32 cellular contexts compared by ENCODE assay signal in genomic region chr18:10791141-10791808, GRCh38.
DNase-seq lines count a peak whose midpoint lies in the region; ATAC-seq and TF ChIP-seq lines count a peak whose summit lies in the region.
"Had no signal": no experiment of that assay in that cellular context is flagged by ENCODE, and none has a peak within 500 bp of the region (broad histone marks: within the 10 kb centered on the region; RNA-seq: fewer than 3 reads in every experiment).

No MANE protein-coding gene starts in this region.

- no peaks in the 10 kb centered on the region for H3K4me1 ChIP-seq in transverse colon
- H3K4me1 ChIP-seq: psoas muscle had no signal

- intact Hi-C loops in transverse colon (cut with DNase I; ENCODE audit: low total_unique reads): no loop called here

- no peaks in the 10 kb centered on the region for H3K36me3 ChIP-seq in transverse colon
- no peaks in the 10 kb centered on the region for H3K36me3 ChIP-seq in brain microvascular endothelial cell (replicated peaks)
- H3K36me3 ChIP-seq: heart right ventricle, upper lobe of left lung had no signal

- TF ChIP-seq EP300 in transverse colon (IDR thresholded peaks at IDR 0.05; ENCODE audit: low read depth): no peak

- ATAC-seq in GM18907 (IDR thresholded peaks at IDR 0.05; ENCODE audit: unreplicated experiment): no peak
- ATAC-seq: activated T-cell treated with anti-CD3 and anti-CD28 coated beads, Interleukin-2, amount 50 U/mL, for 4 hours; GM23338; heart right ventricle; naive thymus-derived CD4-positive, alpha-beta T cell; psoas muscle; stimulated activated effector memory CD8-positive, alpha-beta T cell treated with anti-CD3 and anti-CD28 coated beads, Interleukin-12 subunit alpha, Interleukin-12 subunit beta, amount 100 ng/mL, for 72 hours; T-cell; WTC11 had no signal

- no peaks in the 10 kb centered on the region for H3K9me3 ChIP-seq in transverse colon
- H3K9me3 ChIP-seq: heart right ventricle, MG63, psoas muscle, upper lobe of left lung had no signal

- WGBS in transverse colon (ENCODE audit: low coverage in 1 of 2), 2 donors: 47 to 52% methylated on average over 5 to 7 of the region's 7 CpGs

- TF ChIP-seq POLR2A in transverse colon (IDR thresholded peaks at IDR 0.05): no peak

- H3K27ac ChIP-seq in transverse colon (no peak overlapping the region), brain microvascular endothelial cell (no peak overlapping the region)
- H3K27ac ChIP-seq: psoas muscle, RWPE1, upper lobe of left lung had no signal

- no peak overlapping the region for H3K4me3 ChIP-seq in fibroblast of villous mesenchyme (ENCODE audit: low read depth, low read length)
- H3K4me3 ChIP-seq in transverse colon: no peak overlapping the region
- H3K4me3 ChIP-seq in brain microvascular endothelial cell (ENCODE audit: low read depth, low read length): no peak overlapping the region
- H3K4me3 ChIP-seq: GM23338, heart right ventricle, MG63, psoas muscle, upper lobe of left lung had no signal

- in situ Hi-C loops in transverse colon (cut with MboI; ENCODE audit: low pct_ligation_motif_present in 1 of 4, low pct_unique_long_range_greater_than_20kb in 1 of 4, low sequenced_read_pairs in 3 of 4) (no loop called here), brain microvascular endothelial cell (cut with HindIII; ENCODE audit: low pct_ligation_motif_present, low sequenced_read_pairs) (no loop called here)

- CTCF ChIA-PET in HEK293T (lab: Yijun Ruan, JAX): no interaction called here

- DNase-seq in NOMO-1 (lab: John Stamatoyannopoulos, UW; ENCODE audit: unreplicated experiment in 2 of 2) (peak; percentile 13 to 63), NOMO-1 treated with dmso at 0.1 percent for 144 hours (lab: John Stamatoyannopoulos, UW; ENCODE audit: unreplicated experiment) (no peak), RPMI8226 (peak; percentile 72), fibroblast of villous mesenchyme (ENCODE audit: low read depth) (peak; percentile 60), transverse colon (peak; percentile 9), brain microvascular endothelial cell (no peak), HEK293T (ENCODE audit: extremely low spot score) (no peak)
- DNase-seq: 8988T; activated CD4-positive, alpha-beta T cell treated with anti-CD3 and anti-CD28 coated beads, Interleukin-2, amount 10 ng/mL, durations not matched to agents 7 days and 5 days; activated gamma-delta T cell; activated T-cell treated with anti-CD3 and anti-CD28 coated beads, Interleukin-2, amount 50 U/mL, for 4 hours; CD4-positive, alpha-beta T cell; cerebellar nuclear complex; DMS79 treated with DMSO at 0.1 percent for 48 hours; GDM1; heart right ventricle; KBM-7; MG63; midbrain; naive thymus-derived CD4-positive, alpha-beta T cell; NCI-H146; NCI-H345; nucleus accumbens; psoas muscle; stimulated activated CD4-positive, alpha-beta T cell treated with anti-CD3 and anti-CD28 coated beads, Interleukin-15, amount 100 ng/mL, for 24 hours; T-cell had no signal

- H3K27me3 ChIP-seq in transverse colon (no peaks in the 10 kb centered on the region), brain microvascular endothelial cell (replicated peaks) (no peaks in the 10 kb centered on the region)
- H3K27me3 ChIP-seq: MG63, upper lobe of left lung had no signal

- TF ChIP-seq CTCF in fibroblast of villous mesenchyme (IDR thresholded peaks at IDR 0.05; ENCODE audit: insufficient read depth, low read depth, low read length): no peak
- TF ChIP-seq CTCF in transverse colon (IDR thresholded peaks at IDR 0.05): no peak
- TF ChIP-seq CTCF in brain microvascular endothelial cell (IDR thresholded peaks at IDR 0.05; ENCODE audit: low read depth, low read length, missing control alignments): no peak

- POLR2A ChIA-PET in HEK293T (lab: Yijun Ruan, JAX): no interaction called here

TF ChIP-seq in HEK293T, 16 proteins besides CTCF, POLR2A, EP300 and RAD21:
- no peak for TF ChIP-seq BHLHE40 (IDR thresholded peaks at IDR 0.05; ENCODE audit: borderline replicate concordance)
- no peak for TF ChIP-seq L3MBTL2 (conservative IDR thresholded peaks at IDR 0.05)
- no peak for TF ChIP-seq ARNT (IDR thresholded peaks at IDR 0.05)
- no peak for TF ChIP-seq FOXA1 (IDR thresholded peaks at IDR 0.05)
- no peak for TF ChIP-seq FOXK2 (IDR thresholded peaks at IDR 0.05)
- TF ChIP-seq HDGF (IDR thresholded peaks at IDR 0.05; ENCODE audit: borderline replicate concordance): no peak
- TF ChIP-seq CTBP1 (IDR thresholded peaks at IDR 0.05; ENCODE audit: borderline replicate concordance): no peak
- TF ChIP-seq, protein P1, sequence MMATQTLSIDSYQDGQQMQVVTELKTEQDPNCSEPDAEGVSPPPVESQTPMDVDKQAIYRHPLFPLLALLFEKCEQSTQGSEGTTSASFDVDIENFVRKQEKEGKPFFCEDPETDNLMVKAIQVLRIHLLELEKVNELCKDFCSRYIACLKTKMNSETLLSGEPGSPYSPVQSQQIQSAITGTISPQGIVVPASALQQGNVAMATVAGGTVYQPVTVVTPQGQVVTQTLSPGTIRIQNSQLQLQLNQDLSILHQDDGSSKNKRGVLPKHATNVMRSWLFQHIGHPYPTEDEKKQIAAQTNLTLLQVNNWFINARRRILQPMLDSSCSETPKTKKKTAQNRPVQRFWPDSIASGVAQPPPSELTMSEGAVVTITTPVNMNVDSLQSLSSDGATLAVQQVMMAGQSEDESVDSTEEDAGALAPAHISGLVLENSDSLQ (IDR thresholded peaks at IDR 0.05): no peak
- no peak for TF ChIP-seq TARDBP (IDR thresholded peaks at IDR 0.05)
- TF ChIP-seq LEF1 (IDR thresholded peaks at IDR 0.05; ENCODE audit: borderline replicate concordance): no peak
- TF ChIP-seq NFRKB (IDR thresholded peaks at IDR 0.05): no peak
- no peak for TF ChIP-seq SUZ12 (IDR thresholded peaks at IDR 0.05)
- TF ChIP-seq ELF4 (IDR thresholded peaks at IDR 0.05): no peak
- no peak for TF ChIP-seq ZNF384 (IDR thresholded peaks at IDR 0.05)
- TF ChIP-seq SP1 (IDR thresholded peaks at IDR 0.05): no peak
- no peak for TF ChIP-seq FOXM1 (IDR thresholded peaks at IDR 0.05; ENCODE audit: borderline replicate concordance)

Comparison
In these comparisons a context has a peak if more than half of its experiments do, and no peak if none do; other contexts are left out.
1. DNase-seq: peak in NOMO-1 (2 of 2), RPMI8226 (single experiment), fibroblast of villous mesenchyme (single experiment) and transverse colon (single experiment); none in NOMO-1 treated with dmso at 0.1 percent for 144 hours (single experiment), brain microvascular endothelial cell (single experiment) and HEK293T (single experiment).